24 cellular contexts compared by ENCODE assay signal in the genomic region with DNA sequence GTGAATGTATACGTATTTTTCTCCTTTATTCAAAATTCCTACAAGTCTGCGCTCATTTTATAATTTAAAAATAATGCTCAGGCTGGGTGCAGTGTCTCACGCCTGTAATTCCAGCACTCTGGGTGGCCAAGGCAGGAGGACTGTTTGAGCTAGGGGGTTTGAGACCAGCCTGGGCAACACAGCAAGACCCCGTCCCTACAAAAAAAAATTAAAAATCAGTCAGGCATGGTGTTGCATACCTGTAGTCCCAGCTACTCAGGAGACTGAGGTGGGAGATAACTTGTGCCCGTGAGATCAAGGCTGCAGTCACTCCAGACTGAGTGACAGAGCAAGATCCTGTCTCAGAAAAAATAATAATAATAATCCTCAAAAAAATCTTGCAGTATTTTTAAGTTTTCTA. TPM values are rescaled to one million over a fixed set of nuclear protein-coding genes. Genes with fewer than 3 reads are reported as not detected.
A peak's percentile ranks its signal among the peaks of the same experiment; 100 is the strongest.
DNase-seq lines count a peak whose midpoint lies in the region; FAIRE-seq and TF ChIP-seq lines count a peak whose summit lies in the region.
"Had no signal": no experiment of that assay in that cellular context is flagged by ENCODE, and none has a peak within 500 bp of the region (broad histone marks: within the 10 kb centered on the region; RNA-seq: fewer than 3 reads in every experiment).

No MANE protein-coding gene starts in this region.

- H3K36me3 ChIP-seq in HEK293 (ENCODE audit: control insufficient read depth in 2 of 2, insufficient read depth in 1 of 2, low read length in 2 of 2) = no peaks in the 10 kb centered on the region; a peak in 1 of 3 replicates
- H3K36me3 ChIP-seq in astrocyte (ENCODE audit: insufficient read depth, low read length) = no peaks in the 10 kb centered on the region
- H3K36me3 ChIP-seq in neutrophil = peaks cover 5% of the 10 kb centered on the region
- peaks cover 17% of the 10 kb centered on the region for H3K36me3 ChIP-seq in endodermal cell (ENCODE audit: control insufficient read depth, insufficient read depth, low read length)

- peaks cover 0 to 3% (median 0%) of the 10 kb centered on the region in 3 donors for H3K27me3 Mint-ChIP-seq in CD14-positive monocyte (ENCODE audit: low read depth in 3 of 3)
- no peaks in the 10 kb centered on the region for H3K27me3 Mint-ChIP-seq in astrocyte (ENCODE audit: low read depth, unreplicated experiment)
- H3K27me3 Mint-ChIP-seq in endodermal cell (ENCODE audit: insufficient read depth) = no peaks in the 10 kb centered on the region
- H3K27me3 Mint-ChIP-seq: CD4-positive, CD25-positive, alpha-beta regulatory T cell had no signal

- H2AFZ ChIP-seq in astrocyte (ENCODE audit: low read depth, low read length) = no peak overlapping the region
- H2AFZ ChIP-seq: GM23248 had no signal

- H3K27ac Mint-ChIP-seq in CD14-positive monocyte (peak overlapping the region; percentile 59 to 99 (median 76)), astrocyte (ENCODE audit: unreplicated experiment) (peak overlapping the region; percentile 10), endodermal cell (no peak overlapping the region)
- H3K27ac Mint-ChIP-seq: CD4-positive, CD25-positive, alpha-beta regulatory T cell; CD8-positive, alpha-beta T cell had no signal

- peaks cover 99% of the 10 kb centered on the region for H3K79me2 ChIP-seq in astrocyte (ENCODE audit: insufficient read depth, low read length)

- H3K9ac ChIP-seq in astrocyte (ENCODE audit: low read length) (no peak overlapping the region), endodermal cell (ENCODE audit: extremely low read depth, low read length, poor library complexity, severe bottlenecking) (no peak overlapping the region)
- H3K9ac ChIP-seq: GM23248 had no signal

- DNase-seq in CD14-positive monocyte (ENCODE audit: low spot score) = no peak
- DNase-seq in astrocyte (ENCODE audit: low read depth) = no peak
- no peak for DNase-seq in endodermal cell
- no peak for DNase-seq in AG08395 (ENCODE audit: low spot score)
- DNase-seq in mucosa of gallbladder (ENCODE audit: low spot score) = no peak
- DNase-seq: 8988T; ACHN; C1 segment of cervical spinal cord; Caco-2; CD4-positive, CD25-positive, alpha-beta regulatory T cell; CD8-positive, alpha-beta T cell; DMS153; DND-41; EL; GDM1; GM23248; H7; HCEC 1CT had no signal

- TF ChIP-seq CTCF in CD14-positive monocyte (IDR thresholded peaks at IDR 0.05) (no peak), HEK293 (tag by site-specific recombination; IDR thresholded peaks at IDR 0.05) (no peak), astrocyte (IDR thresholded peaks at IDR 0.05; ENCODE audit: insufficient read depth, low read depth, low read length) (no peak), neutrophil (IDR thresholded peaks at IDR 0.05) (no peak), endodermal cell (conservative IDR thresholded peaks at IDR 0.05) (no peak)

- no peak overlapping the region for H3K27ac ChIP-seq in HEK293 (ENCODE audit: extremely low read depth, low read depth, low read length)
- H3K27ac ChIP-seq in astrocyte (ENCODE audit: low read depth, low read length) = no peak overlapping the region
- peak overlapping the region; percentile 95 for H3K27ac ChIP-seq in neutrophil
- H3K27ac ChIP-seq in endodermal cell (ENCODE audit: low read depth, low read length) = no peak overlapping the region
- H3K27ac ChIP-seq: A549, GM23248 had no signal

- H3K9me3 Mint-ChIP-seq in CD14-positive monocyte (peaks cover 0 to 2% (median 0%) of the 10 kb centered on the region in 7 donors), astrocyte (ENCODE audit: unreplicated experiment) (no peaks in the 10 kb centered on the region), endodermal cell (peaks cover 20% of the 10 kb centered on the region)
- H3K9me3 Mint-ChIP-seq: CD8-positive, alpha-beta T cell had no signal

- H3K4me1 Mint-ChIP-seq in CD14-positive monocyte (peaks cover 67% of the 10 kb centered on the region), astrocyte (ENCODE audit: low read depth, unreplicated experiment) (peaks cover 28% of the 10 kb centered on the region), endodermal cell (no peaks in the 10 kb centered on the region)

- H4K20me1 ChIP-seq in astrocyte (ENCODE audit: insufficient read depth, low read length) = peaks cover 92% of the 10 kb centered on the region

- H3K4me2 ChIP-seq in astrocyte (ENCODE audit: low read length) = no peak overlapping the region
- H3K4me2 ChIP-seq: A549 had no signal

- CTCF ChIA-PET in HEK293 (lab: Yijun Ruan, JAX) = no interaction called here

- 97 to 100% methylated on average over 3 to 4 of the region's 5 CpGs for WGBS in endodermal cell (ENCODE audit: insufficient coverage in 1 of 2, insufficient read length in 1 of 2), 2 experiments

- intact Hi-C loops in CD14-positive monocyte (cut with micrococcal nuclease) = loop anchor here in 1 of 2 donors (5.0 kb wide), 1 partner anchor 102 kb away; the partner anchor contains the start of gene HK3

- H3K9me3 ChIP-seq in HEK293 (ENCODE audit: control insufficient read depth, insufficient read depth, low read depth, low read length) (no peaks in the 10 kb centered on the region), astrocyte (ENCODE audit: insufficient read depth, low read depth, low read length) (no peaks in the 10 kb centered on the region), neutrophil (no peaks in the 10 kb centered on the region), endodermal cell (ENCODE audit: control insufficient read depth, low read length) (peaks cover 23% of the 10 kb centered on the region)

- H3K4me3 Mint-ChIP-seq in CD14-positive monocyte (no peak overlapping the region), astrocyte (ENCODE audit: unreplicated experiment) (no peak overlapping the region), endodermal cell (no peak overlapping the region)
- H3K4me3 Mint-ChIP-seq: CD4-positive, CD25-positive, alpha-beta regulatory T cell; CD8-positive, alpha-beta T cell had no signal

- no peak for FAIRE-seq in astrocyte (lab: Jason Lieb, UNC)
- FAIRE-seq: A549, GM12878, GM19239, H1 had no signal

- peaks cover 14 to 26% of the 10 kb centered on the region in 2 donors for H3K36me3 Mint-ChIP-seq in CD14-positive monocyte
- peaks cover 7% of the 10 kb centered on the region for H3K36me3 Mint-ChIP-seq in astrocyte (ENCODE audit: low read depth, unreplicated experiment)
- H3K36me3 Mint-ChIP-seq in endodermal cell (ENCODE audit: low read depth) = peaks cover 45% of the 10 kb centered on the region

- H3K4me1 ChIP-seq in HEK293 (ENCODE audit: control insufficient read depth, insufficient read depth, low read length) (peaks cover 9% of the 10 kb centered on the region), astrocyte (ENCODE audit: insufficient read depth, low read length) (peaks cover 24% of the 10 kb centered on the region), neutrophil (ENCODE audit: control insufficient read depth in 1 of 2, insufficient read depth in 1 of 2, low read depth in 1 of 2, low read length in 1 of 2) (peaks cover 76 to 84% of the 10 kb centered on the region in 2 experiments), endodermal cell (ENCODE audit: control insufficient read depth, insufficient read depth, low read length) (no peaks in the 10 kb centered on the region)

- POLR2A ChIA-PET in HEK293 (lab: Yijun Ruan, JAX) = no interaction called here

- H3K4me3 ChIP-seq in HEK293 (ENCODE audit: low read depth, low read length) (no peak overlapping the region), astrocyte (ENCODE audit: insufficient read depth, low read depth, low read length) (no peak overlapping the region), neutrophil (ENCODE audit: low read depth in 1 of 2, low read length in 1 of 2) (no peak overlapping the region), endodermal cell (ENCODE audit: low read length) (no peak overlapping the region)
- H3K4me3 ChIP-seq: A549, GM12878, GM23248 had no signal

- no peaks in the 10 kb centered on the region for H3K27me3 ChIP-seq in astrocyte (ENCODE audit: insufficient read depth, low read length)
- no peaks in the 10 kb centered on the region for H3K27me3 ChIP-seq in neutrophil
- no peaks in the 10 kb centered on the region for H3K27me3 ChIP-seq in endodermal cell (ENCODE audit: control insufficient read depth, insufficient read depth, low read length, poor library complexity, severe bottlenecking)

TF ChIP-seq in HEK293, 187 proteins besides CTCF, POLR2A, EP300 and RAD21:
- TF ChIP-seq, protein P1, sequence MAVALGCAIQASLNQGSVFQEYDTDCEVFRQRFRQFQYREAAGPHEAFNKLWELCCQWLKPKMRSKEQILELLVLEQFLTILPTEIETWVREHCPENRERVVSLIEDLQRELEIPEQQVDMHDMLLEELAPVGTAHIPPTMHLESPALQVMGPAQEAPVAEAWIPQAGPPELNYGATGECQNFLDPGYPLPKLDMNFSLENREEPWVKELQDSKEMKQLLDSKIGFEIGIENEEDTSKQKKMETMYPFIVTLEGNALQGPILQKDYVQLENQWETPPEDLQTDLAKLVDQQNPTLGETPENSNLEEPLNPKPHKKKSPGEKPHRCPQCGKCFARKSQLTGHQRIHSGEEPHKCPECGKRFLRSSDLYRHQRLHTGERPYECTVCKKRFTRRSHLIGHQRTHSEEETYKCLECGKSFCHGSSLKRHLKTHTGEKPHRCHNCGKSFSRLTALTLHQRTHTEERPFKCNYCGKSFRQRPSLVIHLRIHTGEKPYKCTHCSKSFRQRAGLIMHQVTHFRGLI (tag by site-specific recombination; IDR thresholded peaks at IDR 0.05) = no peak
- TF ChIP-seq ZNF121 (tag by site-specific recombination; IDR thresholded peaks at IDR 0.05) (peak; percentile 70; the same call in 1 of the 2 replicates), ZNF48 (tag by site-specific recombination; IDR thresholded peaks at IDR 0.05) (no peak)

RNA-seq across cellular contexts. Expression of gene UIMC1, which starts 7.8 kb away (rescaled TPM):
- polyA plus RNA-seq in CD14-positive monocyte = 10 to 100 TPM; 14.8 to 19.1 TPM
- 36.1 and 41.0 TPM in 2 replicates for total RNA-seq in astrocyte
- total RNA-seq in endodermal cell = 10 to 100 TPM; 46.6 to 50.8 TPM
- 26.2 TPM for polyA plus RNA-seq in endodermal cell (2013, experiment 1 of 2)
- 25.2 TPM for polyA plus RNA-seq in endodermal cell (2013, experiment 2 of 2)
- 34.4 TPM for total RNA-seq in mucosa of gallbladder

RNA-seq across cellular contexts. Expression of gene ZNF346, which starts 23.7 kb away (rescaled TPM):
- polyA plus RNA-seq in CD14-positive monocyte = 1 to 10 TPM; 6.0 to 6.4 TPM
- total RNA-seq in astrocyte (11.1 and 13.8 TPM in 2 replicates), endodermal cell (10 to 100 TPM; 25.4 to 38.6 TPM), mucosa of gallbladder (18.3 TPM)
- polyA plus RNA-seq in endodermal cell (2013, experiment 1 of 2) = 25.8 TPM
- 28.3 TPM for polyA plus RNA-seq in endodermal cell (2013, experiment 2 of 2)
